ENCODE assay signal across 8 cellular contexts in the genomic region with DNA sequence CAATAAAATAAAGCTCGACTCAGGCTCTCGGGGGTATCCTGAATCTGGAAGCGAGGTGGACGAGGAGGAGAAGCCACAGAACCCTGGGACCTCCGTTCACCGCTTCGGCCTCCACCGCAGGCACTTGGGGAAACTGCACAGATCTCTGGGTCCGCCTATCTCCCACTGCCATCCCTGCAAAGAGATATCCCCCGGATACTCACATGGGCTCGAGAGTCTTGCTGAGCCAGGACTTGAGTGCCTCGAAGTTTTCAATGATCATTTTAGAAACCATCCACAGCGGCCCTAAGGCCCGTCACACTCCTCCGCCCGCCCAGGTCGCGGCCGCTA. TPM values are rescaled to one million over a fixed set of nuclear protein-coding genes. Genes with fewer than 3 reads are reported as not detected.
DNase-seq lines count a peak whose midpoint lies in the region; ATAC-seq and TF ChIP-seq lines count a peak whose summit lies in the region.

No MANE protein-coding gene starts in this region.

- no peak for TF ChIP-seq CTCF in OCI-LY7 (conservative IDR thresholded peaks at IDR 0.05; ENCODE audit: low read length)
- no peak for TF ChIP-seq CTCF in fibroblast of villous mesenchyme (IDR thresholded peaks at IDR 0.05; ENCODE audit: insufficient read depth, low read depth, low read length)
- TF ChIP-seq CTCF in sigmoid colon (IDR thresholded peaks at IDR 0.05): no peak

- peak overlapping the region; percentile 87 for H3K4me2 ChIP-seq in OCI-LY7 (ENCODE audit: low read length)

- peak; percentile 48 for ATAC-seq in HG02798 (IDR thresholded peaks at IDR 0.05; ENCODE audit: poor library complexity, unreplicated experiment)

- intact Hi-C loops in OCI-LY7 (cut with micrococcal nuclease; ENCODE audit: unreplicated experiment): loop anchor here (5.0 kb wide), 2 partner anchors 213 to 748 kb away; a partner anchor contains a TSS
- intact Hi-C loops in sigmoid colon (cut with DNase I): loop anchor here (10.0 kb wide), 2 partner anchors 751 to 1271 kb away; a partner anchor contains a TSS

- no peak for TF ChIP-seq POLR2A in sigmoid colon (IDR thresholded peaks at IDR 0.05)

- no TSS peak for BruUV-seq in OCI-LY7 (replicated peaks; lab: Mats Ljungman, UMichigan)

- H3K27me3 ChIP-seq in sigmoid colon: no peaks in the 10 kb centered on the region

- H4K20me1 ChIP-seq in OCI-LY7 (ENCODE audit: insufficient read depth, low read length): peaks cover 50% of the 10 kb centered on the region

- H3K9me3 ChIP-seq in OCI-LY7 (ENCODE audit: low read length) (no peaks in the 10 kb centered on the region), sigmoid colon (no peaks in the 10 kb centered on the region)

- H3K4me3 ChIP-seq in OCI-LY7 (ENCODE audit: low read depth, low read length, poor library complexity, severe bottlenecking) (peak overlapping the region; percentile 98), fibroblast of villous mesenchyme (ENCODE audit: low read depth, low read length) (peak overlapping the region; percentile 91), sigmoid colon (peak overlapping the region; percentile 82 to 87 (median 86))

- peak overlapping the region; percentile 66 for H2AFZ ChIP-seq in OCI-LY7 (ENCODE audit: low read length)

- H3K27ac ChIP-seq in OCI-LY7 (ENCODE audit: low read depth, low read length, poor library complexity, severe bottlenecking) (peak overlapping the region; percentile 94), sigmoid colon (peak overlapping the region; percentile 93 to 97 (median 95))

- H3K9me2 ChIP-seq in OCI-LY7 (ENCODE audit: insufficient read depth, low read length): no peaks in the 10 kb centered on the region

- no peak for TF ChIP-seq EP300 in sigmoid colon (IDR thresholded peaks at IDR 0.05)

- CTCF ChIA-PET in OCI-LY7 (lab: Charles Lee; ENCODE audit: unreplicated experiment): interaction anchor here (0.7 to 2.0 kb wide), 2 partner anchors 10 to 19 kb away, joined by 3 to 4 read pairs; no protein-coding TSS in a partner anchor

- peak; percentile 29 for DNase-seq in NCI-H146 treated with DMSO at 0.1 percent for 48 hours (lab: John Stamatoyannopoulos, UW; ENCODE audit: unreplicated experiment)
- DNase-seq in NCI-H146 (lab: John Stamatoyannopoulos, UW): no peak
- DNase-seq in OCI-LY7 (ENCODE audit: low spot score): no peak
- DNase-seq in fibroblast of villous mesenchyme (ENCODE audit: low read depth): no peak
- DNase-seq in sigmoid colon: peak; percentile 63
- no peak for DNase-seq in activated CD8-positive, alpha-beta memory T cell treated with anti-CD3 and anti-CD28 coated beads, Interleukin-2, amount 50 U/mL, for 4 hours
- DNase-seq in NCI-H226: no peak

- peaks cover 41% of the 10 kb centered on the region for H3K4me1 ChIP-seq in OCI-LY7 (ENCODE audit: insufficient read depth, low read length, poor library complexity, severe bottlenecking)
- peaks cover 0 to 56% (median 41%) of the 10 kb centered on the region in 4 donors for H3K4me1 ChIP-seq in sigmoid colon

- POLR2A ChIA-PET in OCI-LY7 (lab: Charles Lee): interaction anchor here (0.6 to 2.6 kb wide), 11 partner anchors 8 to 1028 kb away, joined by 3 to 19 read pairs (median 4); no protein-coding TSS in a partner anchor

- peaks cover 80% of the 10 kb centered on the region for H3K79me2 ChIP-seq in OCI-LY7 (ENCODE audit: insufficient read depth, low read depth, low read length)

- WGBS in sigmoid colon, 2 donors: 0% methylated on average over 19 of the region's 19 CpGs

- peaks cover 45% of the 10 kb centered on the region for H3K36me3 ChIP-seq in OCI-LY7 (ENCODE audit: insufficient read depth, low read length)
- H3K36me3 ChIP-seq in sigmoid colon: no peaks in the 10 kb centered on the region

RNA-seq across cellular contexts. Expression of a gene that starts 0.6 kb away (rescaled TPM):
- total RNA-seq in OCI-LY7 (2014; rRNA removed; shearing (Covaris generic)): 44.1 and 46.1 TPM in 2 replicates
- total RNA-seq in OCI-LY7 (2022): 85.2 and 91.6 TPM in 2 replicates
- total RNA-seq in fibroblast of villous mesenchyme: 35.1 and 50.5 TPM in 2 replicates
- total RNA-seq in sigmoid colon: 10 to 100 TPM; 29.6 to 47.4 (median 38.0) TPM
- 10 to 100 TPM in 1 of 3 donors, 1 to 10 TPM in 2; 4.8 to 19.9 (median 4.9) TPM for polyA plus RNA-seq in sigmoid colon

Comparison
In these comparisons a context has a peak if more than half of its experiments do, and no peak if none do; other contexts are left out.
1. DNase-seq: peak in NCI-H146 treated with DMSO at 0.1 percent for 48 hours (single experiment) and sigmoid colon (single experiment); none in NCI-H146 (single experiment), OCI-LY7 (single experiment), fibroblast of villous mesenchyme (single experiment), activated CD8-positive, alpha-beta memory T cell treated with anti-CD3 and anti-CD28 coated beads, Interleukin-2, amount 50 U/mL, for 4 hours (single experiment) and NCI-H226 (single experiment).
2. Peak in every context shown above with its lines, with median percentiles within 50 percentile points of each other: H3K4me3 ChIP-seq.